ENCODE assay signal across 8 cellular contexts in genomic region chr14:64721391-64721791, GRCh38. TPM values are rescaled to one million over a fixed set of nuclear protein-coding genes. Genes with fewer than 3 reads are reported as not detected.
DNase-seq lines count a peak whose midpoint lies in the region; ATAC-seq, FAIRE-seq and TF ChIP-seq lines count a peak whose summit lies in the region.

No MANE protein-coding gene starts in this region.

- WGBS in testis, 2 donors = 44 to 48% methylated on average over 5 of the region's 5 CpGs

- H3K9me3 ChIP-seq in kidney (ENCODE audit: control insufficient read depth in 1 of 2, low read length in 2 of 2) (no peaks in the 10 kb centered on the region), testis (no peaks in the 10 kb centered on the region)

- H3K27me3 ChIP-seq in testis = no peaks in the 10 kb centered on the region

- H3K4me3 ChIP-seq in astrocyte of the spinal cord (ENCODE audit: low read depth, low read length) (no peak overlapping the region), kidney (ENCODE audit: low read length in 2 of 2) (peak overlapping the region in 1 of 2 donors; percentile 9), testis (no peak overlapping the region)

- H3K4me1 ChIP-seq in kidney (ENCODE audit: control insufficient read depth in 1 of 2, insufficient read depth in 1 of 2, low read depth in 1 of 2, low read length in 2 of 2) = peaks cover 80 to 89% of the 10 kb centered on the region in 2 donors
- H3K4me1 ChIP-seq in testis = peaks cover 78% of the 10 kb centered on the region

- no peak for FAIRE-seq in kidney (lab: Jason Lieb, UNC)

- DNase-seq in DMS 273 (lab: John Stamatoyannopoulos, UW; ENCODE audit: unreplicated experiment) (peak; percentile 38), DMS 273 treated with DMSO at 0.1 percent for 48 hours (lab: John Stamatoyannopoulos, UW) (no peak), astrocyte of the spinal cord (ENCODE audit: low read depth, low spot score) (peak; percentile 87), kidney (no peak), testis (peak; percentile 78), DMS114 treated with DMSO at 0.1 percent for 48 hours (lab: John Stamatoyannopoulos, UW; ENCODE audit: unreplicated experiment) (no peak)

- TF ChIP-seq POLR2A in testis (IDR thresholded peaks at IDR 0.05) = no peak

- H3K27ac ChIP-seq in kidney (ENCODE audit: low read depth in 2 of 2, low read length in 2 of 2) (peak overlapping the region; percentile 89 to 91), testis (peak overlapping the region; percentile 47 to 85)

- intact Hi-C loops in kidney (cut with DNase I) (no loop called here), testis (cut with DNase I; ENCODE audit: low total_unique reads) (no loop called here)

- in situ Hi-C loops in astrocyte of the spinal cord (cut with HindIII; ENCODE audit: low sequenced_read_pairs) = no loop called here

- peak overlapping the region; percentile 34 to 65 for H3K9ac ChIP-seq in kidney (ENCODE audit: low read length in 2 of 2)

- ATAC-seq in HG03439 (IDR thresholded peaks at IDR 0.05; ENCODE audit: unreplicated experiment) (no peak), GM19328 (IDR thresholded peaks at IDR 0.05; ENCODE audit: unreplicated experiment) (no peak)

- TF ChIP-seq CTCF in astrocyte of the spinal cord (IDR thresholded peaks at IDR 0.05; ENCODE audit: low read depth, low read length) = no peak
- no peak for TF ChIP-seq CTCF in kidney (IDR thresholded peaks at IDR 0.05; ENCODE audit: borderline replicate concordance, extremely low read depth, insufficient read depth)
- no peak for TF ChIP-seq CTCF in testis (IDR thresholded peaks at IDR 0.05)

- H3K36me3 ChIP-seq in kidney (ENCODE audit: control insufficient read depth in 1 of 2, insufficient read depth in 2 of 2, low read length in 2 of 2) (no peaks in the 10 kb centered on the region), testis (ENCODE audit: low read depth, missing control alignments) (no peaks in the 10 kb centered on the region)

RNA-seq across cellular contexts. Expression of gene PLEKHG3, which starts 17.2 kb away (rescaled TPM):
- total RNA-seq in kidney (127 TPM), testis (10 to 100 TPM; 20.1 to 20.6 TPM)
- polyA plus RNA-seq in kidney (ENCODE audit: insufficient read depth, low read depth, low replicate concordance) (51.9 TPM), testis (ENCODE audit: insufficient read depth, low read depth, low replicate concordance) (21.6 TPM)

Comparison
In these comparisons a context has a peak if more than half of its experiments do, and no peak if none do; other contexts are left out.
1. DNase-seq: peak in DMS 273 (single experiment), astrocyte of the spinal cord (single experiment) and testis (single experiment); none in DMS 273 treated with DMSO at 0.1 percent for 48 hours (single experiment), kidney (single experiment) and DMS114 treated with DMSO at 0.1 percent for 48 hours (single experiment).